8 cellular contexts compared by ENCODE assay signal in the genomic region with DNA sequence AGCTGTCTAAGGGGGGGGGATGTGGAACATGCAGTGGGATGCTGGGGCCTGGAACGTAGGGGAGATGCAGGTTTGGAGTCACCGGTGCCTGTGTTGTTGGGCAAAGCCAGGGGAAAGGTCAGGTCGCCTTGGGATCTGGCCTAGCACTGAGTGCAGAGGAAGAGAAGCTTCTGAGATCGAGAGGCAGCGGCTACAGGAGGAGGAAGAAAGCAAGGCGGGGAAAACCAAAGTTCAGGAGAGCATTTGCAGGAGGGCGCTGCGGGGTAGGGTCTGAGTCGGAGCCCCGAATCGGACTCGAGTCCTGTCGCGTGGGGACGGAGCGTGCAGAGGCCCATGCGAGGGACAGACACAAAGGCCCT. TPM values are rescaled to one million over a fixed set of nuclear protein-coding genes. Genes with fewer than 3 reads are reported as not detected.
A peak's percentile ranks its signal among the peaks of the same experiment; 100 is the strongest.
DNase-seq lines count a peak whose midpoint lies in the region; ATAC-seq and TF ChIP-seq lines count a peak whose summit lies in the region.

No MANE protein-coding gene starts in this region.

- H3K27me3 ChIP-seq in iPS-20b (ENCODE audit: insufficient read depth, low read length), result peaks cover 10% of the 10 kb centered on the region; the same call in 1 of the 2 replicates
- H3K27me3 ChIP-seq in suprapubic skin, result no peaks in the 10 kb centered on the region

- POLR2A ChIA-PET in activated CD4-positive, alpha-beta T cell treated with anti-CD3 and anti-CD28 coated beads for 36 hours (lab: Charles Lee), result interaction anchor here (0.6 kb wide), 2 partner anchors 21 to 80 kb away, joined by 3 read pairs; no protein-coding TSS in a partner anchor
- POLR2A ChIA-PET in activated CD8-positive, alpha-beta T cell treated with anti-CD3 and anti-CD28 coated beads for 36 hours (lab: Charles Lee), result interaction anchor here (0.7 to 15.4 kb wide), 6 partner anchors 8 to 40 kb away, joined by 3 to 361 read pairs (median 3); no protein-coding TSS in a partner anchor

- no peak for ATAC-seq in activated CD4-positive, alpha-beta T cell treated with anti-CD3 and anti-CD28 coated beads for 36 hours
- no peak for ATAC-seq in activated CD8-positive, alpha-beta T cell treated with anti-CD3 and anti-CD28 coated beads for 36 hours
- ATAC-seq in GM18519 (IDR thresholded peaks at IDR 0.05; ENCODE audit: low FRiP score, unreplicated experiment) (no peak), HG03469 (IDR thresholded peaks at IDR 0.05; ENCODE audit: unreplicated experiment) (no peak)

- H3K4me3 ChIP-seq in iPS-20b (ENCODE audit: low read length) (peak overlapping the region; percentile 77), suprapubic skin (peak overlapping the region; percentile 93)

- CTCF ChIA-PET in activated CD4-positive, alpha-beta T cell treated with anti-CD3 and anti-CD28 coated beads for 36 hours (lab: Charles Lee), result interaction anchor here (0.5 to 3.5 kb wide), 17 partner anchors 9 to 204 kb away, joined by 3 to 31 read pairs (median 5); partner anchors contain the start of gene LPIN3
- CTCF ChIA-PET in activated CD8-positive, alpha-beta T cell treated with anti-CD3 and anti-CD28 coated beads for 36 hours (lab: Charles Lee), result interaction anchor here (0.9 to 14.5 kb wide), 17 partner anchors 10 to 203 kb away, joined by 3 to 209 read pairs (median 7); partner anchors contain the start of gene LPIN3

- H3K9me3 ChIP-seq in iPS-20b (ENCODE audit: insufficient read depth, low read depth, low read length) (no peaks in the 10 kb centered on the region), suprapubic skin (no peaks in the 10 kb centered on the region)

- peaks cover 16% of the 10 kb centered on the region; the same call in 1 of the 2 replicates for H3K36me3 ChIP-seq in iPS-20b (ENCODE audit: insufficient read depth, low read depth, low read length)
- no peaks in the 10 kb centered on the region for H3K36me3 ChIP-seq in suprapubic skin

- H3K9ac ChIP-seq in iPS-20b (ENCODE audit: low read depth, low read length), result peak overlapping the region; percentile 85; the same call in 1 of the 2 replicates

- H3K27me3 Mint-ChIP-seq in activated CD4-positive, alpha-beta T cell treated with anti-CD3 and anti-CD28 coated beads for 36 hours, result no peaks in the 10 kb centered on the region
- no peaks in the 10 kb centered on the region for H3K27me3 Mint-ChIP-seq in activated CD8-positive, alpha-beta T cell treated with anti-CD3 and anti-CD28 coated beads for 36 hours

- peak overlapping the region; percentile 73 for H3K4me3 Mint-ChIP-seq in activated CD4-positive, alpha-beta T cell treated with anti-CD3 and anti-CD28 coated beads for 36 hours
- peak overlapping the region; percentile 91 for H3K4me3 Mint-ChIP-seq in activated CD8-positive, alpha-beta T cell treated with anti-CD3 and anti-CD28 coated beads for 36 hours

- peaks cover 26% of the 10 kb centered on the region for H3K36me3 Mint-ChIP-seq in activated CD4-positive, alpha-beta T cell treated with anti-CD3 and anti-CD28 coated beads for 36 hours (ENCODE audit: low read depth)
- H3K36me3 Mint-ChIP-seq in activated CD8-positive, alpha-beta T cell treated with anti-CD3 and anti-CD28 coated beads for 36 hours (ENCODE audit: low read depth), result peaks cover 31% of the 10 kb centered on the region

- H3K4me1 ChIP-seq in iPS-20b (ENCODE audit: insufficient read depth, low read length) (peaks cover 30% of the 10 kb centered on the region), suprapubic skin (peaks cover 75% of the 10 kb centered on the region)

- TF ChIP-seq EP300 in suprapubic skin (IDR thresholded peaks at IDR 0.05), result no peak

- DNase-seq in activated CD4-positive, alpha-beta T cell treated with anti-CD3 and anti-CD28 coated beads for 36 hours, result no peak
- DNase-seq in activated CD4-positive, alpha-beta T cell treated with anti-CD3 and anti-CD28 coated beads, Interleukin-2, amount 50 U/mL, for 4 hours, result no peak
- DNase-seq in activated CD8-positive, alpha-beta T cell treated with anti-CD3 and anti-CD28 coated beads for 36 hours, result no peak
- DNase-seq in suprapubic skin (ENCODE audit: low spot score in 2 of 2) (peak in 1 of 2 donors; percentile 84), NCI-H2029 treated with DMSO at 0.1 percent for 48 hours (lab: John Stamatoyannopoulos, UW) (no peak)

- TF ChIP-seq POLR2A in suprapubic skin (IDR thresholded peaks at IDR 0.05), result no peak

- H3K27ac ChIP-seq in iPS-20b (ENCODE audit: low read length) (no peak overlapping the region), suprapubic skin (peak overlapping the region; percentile 98)

- H3K27ac Mint-ChIP-seq in activated CD4-positive, alpha-beta T cell treated with anti-CD3 and anti-CD28 coated beads for 36 hours, result peak overlapping the region; percentile 74
- peak overlapping the region; percentile 87 for H3K27ac Mint-ChIP-seq in activated CD8-positive, alpha-beta T cell treated with anti-CD3 and anti-CD28 coated beads for 36 hours

- TF ChIP-seq CTCF in activated CD8-positive, alpha-beta T cell treated with anti-CD3 and anti-CD28 coated beads for 36 hours (IDR thresholded peaks at IDR 0.05), result no peak
- TF ChIP-seq CTCF in suprapubic skin (IDR thresholded peaks at IDR 0.05), result no peak

- peaks cover 65% of the 10 kb centered on the region for H3K4me1 Mint-ChIP-seq in activated CD4-positive, alpha-beta T cell treated with anti-CD3 and anti-CD28 coated beads for 36 hours
- H3K4me1 Mint-ChIP-seq in activated CD8-positive, alpha-beta T cell treated with anti-CD3 and anti-CD28 coated beads for 36 hours (ENCODE audit: low read depth), result peaks cover 63% of the 10 kb centered on the region

- WGBS in suprapubic skin, result 22% methylated on average over 17 of the region's 17 CpGs

- no peaks in the 10 kb centered on the region for H3K9me3 Mint-ChIP-seq in activated CD4-positive, alpha-beta T cell treated with anti-CD3 and anti-CD28 coated beads for 36 hours (ENCODE audit: low read depth)
- no peaks in the 10 kb centered on the region for H3K9me3 Mint-ChIP-seq in activated CD8-positive, alpha-beta T cell treated with anti-CD3 and anti-CD28 coated beads for 36 hours

- intact Hi-C loops in activated CD4-positive, alpha-beta T cell treated with anti-CD3 and anti-CD28 coated beads for 36 hours (cut with DNase I, micrococcal nuclease), result loop anchor here (1.0 to 10.0 kb wide), 4 partner anchors 36 to 482 kb away; partner anchors contain the start of genes CHD6 (in 2 of the 2) and TOP1 (in 1 of the 2)
- intact Hi-C loops in activated CD8-positive, alpha-beta T cell treated with anti-CD3 and anti-CD28 coated beads for 36 hours (cut with micrococcal nuclease), result loop anchor here (5.0 kb wide), 1 partner anchor 201 kb away; no protein-coding TSS in a partner anchor

RNA-seq across cellular contexts. Expression of gene PLCG1, which starts 1.0 kb away (rescaled TPM):
- total RNA-seq in activated CD4-positive, alpha-beta T cell treated with anti-CD3 and anti-CD28 coated beads for 36 hours, result 100 to 1,000 TPM; 185 to 230 TPM
- 100 to 1,000 TPM; 259 to 260 TPM for total RNA-seq in activated CD8-positive, alpha-beta T cell treated with anti-CD3 and anti-CD28 coated beads for 36 hours
- total RNA-seq in suprapubic skin, result 100 to 1,000 TPM in 1 of 4 donors, 10 to 100 TPM in 3; 54.0 to 188 (median 91.5) TPM
